In the genomic region with DNA sequence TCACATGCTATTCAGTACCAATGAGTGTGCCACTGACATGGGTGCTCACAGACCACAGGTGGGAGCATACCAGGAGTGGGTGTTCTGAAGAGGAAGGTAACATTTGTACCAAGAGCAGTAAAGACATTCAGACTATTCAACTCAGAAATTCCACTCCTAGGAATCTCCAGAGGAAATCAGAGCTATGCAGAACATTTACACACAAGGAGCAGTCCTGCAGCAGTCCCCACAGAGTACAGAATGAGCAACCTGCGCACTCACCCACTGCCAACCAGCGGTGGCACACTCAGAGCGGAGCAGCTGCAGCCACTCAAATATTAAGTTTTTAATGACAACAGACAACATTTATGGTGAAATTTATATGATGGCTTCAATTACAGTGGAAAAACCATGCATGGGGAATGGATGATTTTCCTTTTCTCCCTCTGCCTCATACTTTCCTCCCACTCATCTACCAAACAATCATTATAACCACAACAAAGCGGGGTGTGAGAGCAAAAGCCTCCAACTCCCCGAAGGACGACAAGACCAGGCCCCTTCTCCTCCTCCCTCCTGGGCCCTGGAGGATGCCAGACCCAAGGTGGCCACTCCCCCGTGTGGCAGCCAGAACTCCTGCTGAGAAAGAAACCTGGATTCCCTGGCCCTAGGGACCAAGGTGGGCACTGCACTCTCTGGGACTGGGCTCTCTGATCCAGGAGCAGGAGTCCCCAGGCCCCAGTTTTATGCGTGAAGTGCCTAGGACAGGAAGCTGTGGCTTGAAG, we compare ENCODE assay signal across 9 cellular contexts. TPM values are rescaled to one million over a fixed set of nuclear protein-coding genes. Genes with fewer than 3 reads are reported as not detected.
DNase-seq lines count a peak whose midpoint lies in the region; ATAC-seq, FAIRE-seq and TF ChIP-seq lines count a peak whose summit lies in the region.
"Had no signal": no experiment of that assay in that cellular context is flagged by ENCODE, and none has a peak within 500 bp of the region (broad histone marks: within the 10 kb centered on the region; RNA-seq: fewer than 3 reads in every experiment).

No MANE protein-coding gene starts in this region.

- WGBS in hepatocyte (ENCODE audit: low lambda C conversion rate, missing lambda C conversion rate), result 46% methylated on average over 8 of the region's 8 CpGs

- H3K4me1 Mint-ChIP-seq in activated CD4-positive, alpha-beta memory T cell treated with anti-CD3 and anti-CD28 coated beads for 36 hours (ENCODE audit: low read depth), result peaks cover 37% of the 10 kb centered on the region

- H3K4me3 ChIP-seq in GM12864 (ENCODE audit: low read depth, low read length) (no peak overlapping the region), hepatocyte (no peak overlapping the region)

- ATAC-seq in HG02623 (IDR thresholded peaks at IDR 0.05; ENCODE audit: unreplicated experiment), result no peak

- H3K27me3 ChIP-seq in hepatocyte, result no peaks in the 10 kb centered on the region

- POLR2A ChIA-PET in activated CD4-positive, alpha-beta memory T cell treated with anti-CD3 and anti-CD28 coated beads for 36 hours (lab: Charles Lee), result interaction anchor here (0.6 kb wide), 1 partner anchor 174 kb away, joined by 3 read pairs; no protein-coding TSS in a partner anchor

- H3K9me3 Mint-ChIP-seq in activated CD4-positive, alpha-beta memory T cell treated with anti-CD3 and anti-CD28 coated beads for 36 hours, result no peaks in the 10 kb centered on the region

- no peak for TF ChIP-seq POLR2A in GM12891 (IDR thresholded peaks at IDR 0.05; ENCODE audit: low read depth, low read length)

- H3K27ac Mint-ChIP-seq in activated CD4-positive, alpha-beta memory T cell treated with anti-CD3 and anti-CD28 coated beads for 36 hours, result no peak overlapping the region

- no peak overlapping the region for H2AFZ ChIP-seq in hepatocyte

- no peaks in the 10 kb centered on the region for H3K9me2 ChIP-seq in hepatocyte (replicated peaks; ENCODE audit: insufficient read depth)

- DNase-seq in 8988T (peak; percentile 90), GM12864 (ENCODE audit: low read depth) (no peak), hepatocyte (ENCODE audit: low spot score) (peak; percentile 44), GM12891 (ENCODE audit: insufficient read length, low spot score) (no peak), HuH-7.5 (ENCODE audit: low spot score) (no peak)
- peak; percentile 25 for DNase-seq in activated CD4-positive, alpha-beta memory T cell treated with anti-CD3 and anti-CD28 coated beads for 36 hours
- DNase-seq in stimulated activated naive CD4-positive, alpha-beta T cell treated with Interleukin-2 at 50 U/mL for 16 hours (lab: John Stamatoyannopoulos, UW), result no peak
- DNase-seq: NCI-H748 treated with DMSO at 0.1 percent for 48 hours had no signal

- peak overlapping the region; percentile 25 for H3K4me2 ChIP-seq in hepatocyte

- CTCF ChIA-PET in activated CD4-positive, alpha-beta memory T cell treated with anti-CD3 and anti-CD28 coated beads for 36 hours (lab: Charles Lee), result no interaction called here

- peaks cover 94% of the 10 kb centered on the region for H4K20me1 ChIP-seq in hepatocyte (ENCODE audit: insufficient read depth, poor library complexity, severe bottlenecking)

- no peak overlapping the region for H3K4me3 Mint-ChIP-seq in activated CD4-positive, alpha-beta memory T cell treated with anti-CD3 and anti-CD28 coated beads for 36 hours

- peaks cover 94% of the 10 kb centered on the region for H3K79me2 ChIP-seq in hepatocyte

- TF ChIP-seq CTCF in GM12864 (IDR thresholded peaks at IDR 0.05; ENCODE audit: low read depth, low read length, missing control alignments) (peak; percentile 17), hepatocyte (IDR thresholded peaks at IDR 0.05; ENCODE audit: poor library complexity) (peak; percentile 28)

- no peaks in the 10 kb centered on the region for H3K9me3 ChIP-seq in hepatocyte (ENCODE audit: low read depth)

- H3K36me3 ChIP-seq in hepatocyte (replicated peaks; ENCODE audit: insufficient read depth, low read depth), result no peaks in the 10 kb centered on the region

- H3K36me3 Mint-ChIP-seq in activated CD4-positive, alpha-beta memory T cell treated with anti-CD3 and anti-CD28 coated beads for 36 hours, result no peaks in the 10 kb centered on the region

- intact Hi-C loops in activated CD4-positive, alpha-beta memory T cell treated with anti-CD3 and anti-CD28 coated beads for 36 hours (cut with micrococcal nuclease), result no loop called here

- H3K27me3 Mint-ChIP-seq in activated CD4-positive, alpha-beta memory T cell treated with anti-CD3 and anti-CD28 coated beads for 36 hours, result no peaks in the 10 kb centered on the region

- H3K4me1 ChIP-seq in hepatocyte (ENCODE audit: insufficient read depth), result peaks cover 49% of the 10 kb centered on the region

- no peak overlapping the region for H3K27ac ChIP-seq in hepatocyte

- no peak for FAIRE-seq in GM12891 (lab: Jason Lieb, UNC)

TF ChIP-seq in GM12891, 5 proteins besides CTCF, POLR2A, EP300 and RAD21:
- TF ChIP-seq SPI1 (IDR thresholded peaks at IDR 0.05; ENCODE audit: low read depth, low read length) (no peak), POLR2AphosphoS5 (IDR thresholded peaks at IDR 0.05; ENCODE audit: low read depth, low read length) (no peak), PAX5 (IDR thresholded peaks at IDR 0.05; ENCODE audit: insufficient read depth, low read length, severe bottlenecking) (no peak), POU2F2 (IDR thresholded peaks at IDR 0.05; ENCODE audit: low read depth, low read length) (no peak), TAF1 (IDR thresholded peaks at IDR 0.05; ENCODE audit: low read depth, low read length) (no peak)

RNA-seq across cellular contexts. Expression of gene HS6ST1, which starts 5.4 kb away (rescaled TPM):
- total RNA-seq in activated CD4-positive, alpha-beta memory T cell treated with anti-CD3 and anti-CD28 coated beads for 36 hours, result 1 to 10 TPM; 9.1 to 9.6 TPM
- total RNA-seq in hepatocyte, result 35.7 and 48.3 TPM in 2 replicates
- polyA plus RNA-seq in hepatocyte, result 34.9 and 46.7 TPM in 2 replicates
- polyA plus RNA-seq in GM12891 (2012; ENCODE audit: low read depth, missing spikeins), result 2.6 TPM

Comparison
In these comparisons a context has a peak if more than half of its experiments do, and no peak if none do; other contexts are left out.
1. DNase-seq: peak in 8988T (single experiment), activated CD4-positive, alpha-beta memory T cell treated with anti-CD3 and anti-CD28 coated beads for 36 hours (single experiment) and hepatocyte (single experiment); none in GM12864 (single experiment), stimulated activated naive CD4-positive, alpha-beta T cell treated with Interleukin-2 at 50 U/mL for 16 hours (single experiment), GM12891 (single experiment) and HuH-7.5 (single experiment).